In genomic region chr1:17250601-17251000, GRCh38 we compare ENCODE assay signal across 12 cellular contexts. TPM values are rescaled to one million over a fixed set of nuclear protein-coding genes. Genes with fewer than 3 reads are reported as not detected.
DNase-seq lines count a peak whose midpoint lies in the region; ATAC-seq and TF ChIP-seq lines count a peak whose summit lies in the region.
"Had no signal": no experiment of that assay in that cellular context is flagged by ENCODE, and none has a peak within 500 bp of the region (broad histone marks: within the 10 kb centered on the region; RNA-seq: fewer than 3 reads in every experiment).

No MANE protein-coding gene starts in this region.

- no peaks in the 10 kb centered on the region for H4K20me1 ChIP-seq in PC-3 (ENCODE audit: low read length)

- H3K4me2 ChIP-seq in PC-3 (ENCODE audit: low read length) (peak overlapping the region; percentile 35), trophoblast cell (ENCODE audit: low read length) (no peak overlapping the region)

- H4K12ac ChIP-seq in trophoblast cell (ENCODE audit: low read depth, low read length) = no peak overlapping the region

- no peak overlapping the region for H4K8ac ChIP-seq in trophoblast cell (ENCODE audit: low read depth, low read length)

- H3K23ac ChIP-seq in trophoblast cell (ENCODE audit: low read length) = no peak overlapping the region

- 0 to 17% methylated on average over 1 to 7 of the region's 7 CpGs for WGBS in transverse colon (ENCODE audit: low coverage in 1 of 2), 2 donors
- no CpG with 5 or more reads among the region's 7 CpGs for WGBS in trophoblast cell (ENCODE audit: extremely low coverage, insufficient coverage, insufficient read length)

- H3K9me2 ChIP-seq in PC-3 (replicated peaks; ENCODE audit: low read length) = no peaks in the 10 kb centered on the region

- TF ChIP-seq CTCF in PC-3 (conservative IDR thresholded peaks at IDR 0.05; ENCODE audit: low read depth, low read length) (no peak), epithelial cell of esophagus (IDR thresholded peaks at IDR 0.05; ENCODE audit: insufficient read depth, low read depth, low read length, missing control alignments) (no peak), transverse colon (IDR thresholded peaks at IDR 0.05) (no peak)

- H3K18ac ChIP-seq in trophoblast cell (ENCODE audit: low read length) = no peak overlapping the region

- H2BK5ac ChIP-seq in trophoblast cell (ENCODE audit: low read depth, low read length, poor library complexity) = no peak overlapping the region

- no TSS peak for BruUV-seq in PC-3 (replicated peaks; lab: Mats Ljungman, UMichigan)

- no peak for TF ChIP-seq POLR2A in transverse colon (IDR thresholded peaks at IDR 0.05)

- H3K27ac ChIP-seq in PC-3 (ENCODE audit: low read length) = peak overlapping the region; percentile 68
- H3K27ac ChIP-seq in transverse colon = peak overlapping the region in 2 of 4 donors; percentile 48 to 54
- no peak overlapping the region for H3K27ac ChIP-seq in trophoblast cell (ENCODE audit: low read depth, low read length)

- H3K36me3 ChIP-seq in PC-3 (ENCODE audit: low read depth, low read length) (no peaks in the 10 kb centered on the region), transverse colon (no peaks in the 10 kb centered on the region), trophoblast cell (ENCODE audit: control insufficient read depth in 1 of 2, insufficient read depth in 2 of 2, low read length in 2 of 2) (no peaks in the 10 kb centered on the region)

- H2AFZ ChIP-seq in PC-3 (ENCODE audit: low read length) (no peak overlapping the region), trophoblast cell (ENCODE audit: insufficient read depth, low read length, poor library complexity) (no peak overlapping the region)

- no peak overlapping the region for H3K14ac ChIP-seq in trophoblast cell (ENCODE audit: low read length)

- H3K4me3 ChIP-seq in PC-3 (ENCODE audit: low read length) (no peak overlapping the region), epithelial cell of esophagus (ENCODE audit: low read length) (no peak overlapping the region), transverse colon (no peak overlapping the region), trophoblast cell (ENCODE audit: low read depth, low read length) (no peak overlapping the region)

- POLR2A ChIA-PET in PC-3 (lab: Charles Lee; ENCODE audit: unreplicated experiment) = no interaction called here

- intact Hi-C loops in PC-3 (cut with micrococcal nuclease) (no loop called here), transverse colon (cut with DNase I; ENCODE audit: low total_unique reads) (no loop called here)

- no peaks in the 10 kb centered on the region for H3K79me2 ChIP-seq in PC-3 (ENCODE audit: low read length)
- H3K79me2 ChIP-seq in trophoblast cell (ENCODE audit: control insufficient read depth, insufficient read depth, low read length, poor library complexity) = no peaks in the 10 kb centered on the region

- in situ Hi-C loops in transverse colon (cut with MboI; ENCODE audit: low pct_ligation_motif_present in 1 of 4, low pct_unique_long_range_greater_than_20kb in 1 of 4, low sequenced_read_pairs in 3 of 4) = no loop called here

- H3K4ac ChIP-seq in trophoblast cell (ENCODE audit: low read depth, low read length) = no peak overlapping the region

- no peaks in the 10 kb centered on the region for H3F3A ChIP-seq in PC-3 (ENCODE audit: low read length, unreplicated experiment)

- H4K91ac ChIP-seq in trophoblast cell (ENCODE audit: low read depth, low read length) = no peak overlapping the region

- H2BK120ac ChIP-seq in trophoblast cell (ENCODE audit: insufficient read depth, low read length, poor library complexity) = no peak overlapping the region

- no peak overlapping the region for H2AK5ac ChIP-seq in trophoblast cell (ENCODE audit: low read length)

- no peak overlapping the region for H2BK12ac ChIP-seq in trophoblast cell (ENCODE audit: low read length)

- peak; percentile 85 for ATAC-seq in PC-3

- no peak for TF ChIP-seq EP300 in transverse colon (IDR thresholded peaks at IDR 0.05; ENCODE audit: low read depth)

- no peaks in the 10 kb centered on the region for H3K79me1 ChIP-seq in trophoblast cell (ENCODE audit: low read length)

- H3K9me3 ChIP-seq in PC-3 (ENCODE audit: low read length) = no peaks in the 10 kb centered on the region
- no peaks in the 10 kb centered on the region for H3K9me3 ChIP-seq in transverse colon
- peaks cover 2% of the 10 kb centered on the region for H3K9me3 ChIP-seq in trophoblast cell (ENCODE audit: insufficient read depth, low read depth, low read length)

- CTCF ChIA-PET in PC-3 (lab: Charles Lee) = interaction anchor here (0.5 to 0.6 kb wide), 3 partner anchors 13 to 73 kb away, joined by 3 to 10 read pairs (median 3); no protein-coding TSS in a partner anchor

- H3K4me1 ChIP-seq in PC-3 (ENCODE audit: insufficient read depth, low read length) (peaks cover 42% of the 10 kb centered on the region), transverse colon (peaks cover 0 to 20% (median 10%) of the 10 kb centered on the region in 4 donors), trophoblast cell (ENCODE audit: control insufficient read depth in 1 of 2, insufficient read depth in 2 of 2, low read length in 2 of 2) (peaks cover 2 to 6% of the 10 kb centered on the region in 2 experiments)

- H3K9ac ChIP-seq in PC-3 (ENCODE audit: low read length) (0 out of 2 replicates have a peak overlapping the region, but pooled peaks have one; percentile 20), trophoblast cell (ENCODE audit: low read length) (no peak overlapping the region)

- H3K27me3 ChIP-seq in PC-3 (ENCODE audit: low read length) (no peaks in the 10 kb centered on the region), transverse colon (no peaks in the 10 kb centered on the region), trophoblast cell (ENCODE audit: insufficient read depth, low read length) (no peaks in the 10 kb centered on the region)

- peak; percentile 42 for DNase-seq in DMS153 (lab: John Stamatoyannopoulos, UW)
- no peak for DNase-seq in DMS153 treated with DMSO at 0.1 percent for 48 hours (lab: John Stamatoyannopoulos, UW; ENCODE audit: unreplicated experiment)
- peak; percentile 92 for DNase-seq in PC-3
- peak; percentile 93 for DNase-seq in epithelial cell of esophagus (ENCODE audit: low read depth)
- DNase-seq in transverse colon = peak; percentile 93
- DNase-seq in SK-N-DZ (ENCODE audit: low spot score) = no peak
- no peak for DNase-seq in NCI-H526 treated with DMSO at 0.1 percent for 48 hours (lab: John Stamatoyannopoulos, UW)
- no peak for DNase-seq in trophoblast cell
- DNase-seq: activated naive CD8-positive, alpha-beta T cell treated with anti-CD3 and anti-CD28 coated beads, Interleukin-2, amount 10 ng/mL, durations not matched to agents 7 days and 5 days; NCI-H1436; T-helper 2 cell had no signal

RNA-seq across cellular contexts. Expression of gene PADI3, which starts 1.7 kb away (rescaled TPM):
- 0.26 TPM in 1 of 2 replicates, not detected in the other for total RNA-seq in PC-3 (2014; rRNA removed)
- not detected for total RNA-seq in transverse colon
- not detected in 2 replicates for polyA plus RNA-seq in SK-N-DZ (2014; cell fraction: cytosol; rRNA removed)
- not detected in 2 replicates for polyA plus RNA-seq in SK-N-DZ (2014; cell fraction: nucleus; rRNA removed)
- not detected in 2 replicates for polyA plus RNA-seq in trophoblast cell (2013)
- total RNA-seq: activated naive CD8-positive, alpha-beta T cell treated with anti-CD3 and anti-CD28 coated beads, Interleukin-2, amount 10 ng/mL, durations not matched to agents 7 days and 5 days; mesenteric fat pad had no signal

RNA-seq across cellular contexts. Expression of gene PADI1, which starts 45.7 kb away (rescaled TPM):
- total RNA-seq in PC-3 (2014; rRNA removed) (0.35 and 0.73 TPM in 2 replicates), transverse colon (under 1 TPM in 1 of 4 donors, not detected in 3; 0.14 TPM)
- polyA plus RNA-seq in SK-N-DZ (2014; cell fraction: cytosol; rRNA removed) = not detected in 2 replicates
- not detected in 2 replicates for polyA plus RNA-seq in SK-N-DZ (2014; cell fraction: nucleus; rRNA removed)
- 0.44 and 0.59 TPM in 2 replicates for polyA plus RNA-seq in trophoblast cell (2013)
- total RNA-seq: activated naive CD8-positive, alpha-beta T cell treated with anti-CD3 and anti-CD28 coated beads, Interleukin-2, amount 10 ng/mL, durations not matched to agents 7 days and 5 days; mesenteric fat pad had no signal

RNA-seq across cellular contexts. Expression of gene PADI4, which starts 57.4 kb away (rescaled TPM):
- 0.04 and 0.92 TPM in 2 replicates for total RNA-seq in PC-3 (2014; rRNA removed)
- not detected for total RNA-seq in transverse colon
- not detected in 2 replicates for polyA plus RNA-seq in SK-N-DZ (2014; cell fraction: cytosol; rRNA removed)
- polyA plus RNA-seq in SK-N-DZ (2014; cell fraction: nucleus; rRNA removed) = not detected in 2 replicates
- 0.07 and 0.11 TPM in 2 replicates for polyA plus RNA-seq in trophoblast cell (2013)

Comparison
In these comparisons a context has a peak if more than half of its experiments do, and no peak if none do; other contexts are left out.
1. DNase-seq: peak in DMS153 (single experiment), PC-3 (single experiment), epithelial cell of esophagus (single experiment) and transverse colon (single experiment); none in DMS153 treated with DMSO at 0.1 percent for 48 hours (single experiment), SK-N-DZ (single experiment), NCI-H526 treated with DMSO at 0.1 percent for 48 hours (single experiment) and trophoblast cell (0 of 2).